ENCODE assay signal across 20 cellular contexts in the genomic region with DNA sequence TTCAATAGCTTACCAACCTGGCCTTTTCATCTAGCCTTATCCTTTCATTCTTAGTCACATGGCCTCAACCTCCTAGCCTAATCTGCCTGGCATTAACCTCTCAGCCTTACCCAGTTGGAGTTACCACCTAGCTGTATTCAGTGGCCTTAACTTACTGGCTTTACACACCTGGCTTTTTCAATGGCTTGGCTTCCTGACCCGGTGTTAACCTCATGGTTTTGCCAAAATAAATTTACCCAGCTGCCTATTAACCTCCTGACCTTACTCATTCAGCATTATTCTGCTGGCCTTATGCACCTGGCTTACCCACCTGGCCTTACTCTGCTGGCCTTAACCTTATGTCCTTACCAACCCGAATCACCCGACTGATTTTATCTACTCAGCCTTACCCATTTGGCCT.
"Had no signal": no experiment of that assay in that cellular context is flagged by ENCODE, and none has a peak within 500 bp of the region (broad histone marks: within the 10 kb centered on the region; RNA-seq: fewer than 3 reads in every experiment).

No MANE protein-coding gene starts in this region.

- H2AFZ ChIP-seq: hepatocyte had no signal

- H3K4me1 ChIP-seq: foreskin keratinocyte, psoas muscle, spleen had no signal

- H3K36me3 Mint-ChIP-seq: naive thymus-derived CD4-positive, alpha-beta T cell had no signal

- H3K4me2 ChIP-seq: hepatocyte had no signal

- ATAC-seq: effector memory CD8-positive, alpha-beta T cell; foreskin keratinocyte; left cardiac atrium; left ventricle myocardium superior; naive thymus-derived CD4-positive, alpha-beta T cell; psoas muscle; sciatic nerve; stimulated activated naive B cell treated with anti-CD40 and anti-IgM and Interleukin-4, amounts not matched to agents 10 μg/mL and 1 μg/mL and 100 μg/mL, for 72 hours had no signal

- H3K27me3 ChIP-seq: foreskin keratinocyte, hepatocyte, spleen had no signal

- H3K79me2 ChIP-seq: hepatocyte had no signal

- H3K4me3 Mint-ChIP-seq: dendritic cell treated with granulocyte-macrophage colony-stimulating factor and Interleukin-4, amounts not matched to agents 40 ng/mL and 50 ng/mL, for 4 days; effector memory CD8-positive, alpha-beta T cell; naive thymus-derived CD4-positive, alpha-beta T cell; nephron progenitor cell; stimulated activated naive B cell treated with anti-CD40 and anti-IgM and Interleukin-4, amounts not matched to agents 10 μg/mL and 1 μg/mL and 100 μg/mL, for 72 hours had no signal

- H3K36me3 ChIP-seq: spleen had no signal

- H3K4me3 ChIP-seq: hepatocyte, psoas muscle, spleen had no signal

- H3K27ac ChIP-seq: epithelial cell of prostate, foreskin keratinocyte, hepatocyte, psoas muscle, spleen had no signal

- H3K4me1 Mint-ChIP-seq: naive thymus-derived CD4-positive, alpha-beta T cell; nephron progenitor cell; stimulated activated naive B cell treated with anti-CD40 and anti-IgM and Interleukin-4, amounts not matched to agents 10 μg/mL and 1 μg/mL and 100 μg/mL, for 72 hours had no signal

- H3K27ac Mint-ChIP-seq: dendritic cell treated with granulocyte-macrophage colony-stimulating factor and Interleukin-4, amounts not matched to agents 40 ng/mL and 50 ng/mL, for 4 days; effector memory CD8-positive, alpha-beta T cell; naive thymus-derived CD4-positive, alpha-beta T cell; nephron progenitor cell; stimulated activated naive B cell treated with anti-CD40 and anti-IgM and Interleukin-4, amounts not matched to agents 10 μg/mL and 1 μg/mL and 100 μg/mL, for 72 hours had no signal

- DNase-seq: effector memory CD8-positive, alpha-beta T cell; foreskin keratinocyte; head of caudate nucleus; kidney; left cardiac atrium; left ventricle myocardium superior; mesendoderm; naive thymus-derived CD4-positive, alpha-beta T cell; nephron progenitor cell; psoas muscle; retina; spleen; stimulated activated CD4-positive, alpha-beta T cell treated with anti-CD3 and anti-CD28 coated beads, Interleukin-2, amount 100 ng/mL, for 24 hours; stimulated activated CD4-positive, alpha-beta T cell treated with anti-CD3 and anti-CD28 coated beads, Interleukin-4, amount 100 ng/mL, for 4 hours; stimulated activated naive B cell treated with anti-CD40 and anti-IgM and Interleukin-4, amounts not matched to agents 10 μg/mL and 1 μg/mL and 100 μg/mL, for 72 hours; trophoblast cell had no signal

- H3K27me3 Mint-ChIP-seq: dendritic cell treated with granulocyte-macrophage colony-stimulating factor and Interleukin-4, amounts not matched to agents 40 ng/mL and 50 ng/mL, for 4 days; effector memory CD8-positive, alpha-beta T cell; stimulated activated naive B cell treated with anti-CD40 and anti-IgM and Interleukin-4, amounts not matched to agents 10 μg/mL and 1 μg/mL and 100 μg/mL, for 72 hours had no signal
